17 cellular contexts compared by ENCODE assay signal in the genomic region with DNA sequence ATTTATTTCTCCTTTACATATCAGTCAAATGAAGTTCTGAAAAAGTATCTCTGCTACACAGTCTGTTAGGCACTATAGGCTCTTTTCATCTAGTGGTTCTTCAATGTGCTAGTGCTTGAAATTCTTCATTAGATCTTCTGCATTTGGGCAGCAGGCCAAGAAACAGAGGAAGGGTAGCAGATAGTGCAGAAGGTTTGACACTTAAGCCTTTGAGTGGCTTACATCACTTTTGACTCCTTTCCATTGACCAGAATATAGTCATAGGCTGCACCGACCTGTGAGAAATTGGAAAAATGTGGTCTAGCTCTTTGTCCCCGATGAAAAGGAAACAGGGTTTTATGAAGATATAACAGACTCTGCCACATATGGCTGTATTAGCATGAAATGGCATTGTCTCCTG.
"Had no signal": no experiment of that assay in that cellular context is flagged by ENCODE, and none has a peak within 500 bp of the region (broad histone marks: within the 10 kb centered on the region; RNA-seq: fewer than 3 reads in every experiment).

No MANE protein-coding gene starts in this region.

- H3K27me3 ChIP-seq: breast epithelium, gastroesophageal sphincter, heart right ventricle, neural progenitor cell had no signal

- H3K9ac ChIP-seq: neural progenitor cell had no signal

- DNase-seq: activated CD4-positive, alpha-beta T cell treated with anti-CD3 and anti-CD28 coated beads, Interleukin-2, amount 50 U/mL, for 1 hour; activated naive CD4-positive, alpha-beta T cell treated with anti-CD3 and anti-CD28 coated beads for 36 hours; activated T-cell treated with anti-CD3 and anti-CD28 coated beads for 4 hours; aorta; heart right ventricle; kidney glomerular epithelial cell; left ventricle myocardium superior; stimulated activated CD4-positive, alpha-beta T cell treated with anti-CD3 and anti-CD28 coated beads, Interleukin-1b, Interleukin-23, amount 100 ng/mL, for 48 hours; stimulated activated CD8-positive, alpha-beta memory T cell treated with anti-CD3 and anti-CD28 coated beads, Interleukin-4, amount 100 ng/mL, for 48 hours; stimulated activated naive CD4-positive, alpha-beta T cell; T-helper 9 cell had no signal

- H3K4me3 ChIP-seq: breast epithelium, coronary artery, gastroesophageal sphincter, heart right ventricle, neural progenitor cell had no signal

- H3K9me3 ChIP-seq: breast epithelium, gastroesophageal sphincter, heart right ventricle had no signal

- FAIRE-seq: endometrium had no signal

- H3K4me2 ChIP-seq: neural progenitor cell had no signal

- H3K4me1 ChIP-seq: breast epithelium, gastroesophageal sphincter, neural progenitor cell had no signal

- H3K36me3 ChIP-seq: breast epithelium, gastroesophageal sphincter, heart right ventricle, neural progenitor cell had no signal

- ATAC-seq: activated T-helper 17 cell treated with anti-CD3 and anti-CD28 coated beads, Interleukin-2, amount 50 U/mL, for 72 hours; gastroesophageal sphincter; left ventricle myocardium superior had no signal

- H3K27ac ChIP-seq: breast epithelium, coronary artery, gastroesophageal sphincter, heart right ventricle, neural progenitor cell had no signal
